In the genomic region with DNA sequence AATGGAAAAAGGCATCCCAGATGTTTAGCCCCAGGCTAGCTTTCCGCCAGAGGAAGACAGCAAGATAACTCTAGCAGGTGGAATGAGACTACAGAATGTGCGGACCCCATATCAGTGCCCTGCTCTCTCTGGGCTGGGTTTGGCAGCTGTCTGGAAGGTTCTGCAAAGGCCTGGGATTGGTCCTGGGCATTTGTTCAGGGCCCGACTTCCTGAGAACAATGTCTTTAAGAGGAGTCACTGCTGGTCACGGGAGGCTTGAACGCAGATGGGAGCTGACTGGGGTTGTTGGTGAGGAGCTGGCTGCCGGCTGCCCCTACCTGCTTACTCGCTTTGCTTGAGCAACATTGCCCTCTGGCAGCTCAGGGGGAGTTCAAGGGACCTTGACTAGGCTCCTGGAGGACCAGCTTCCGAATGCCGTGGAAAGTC, we compare ENCODE assay signal across 10 cellular contexts.
DNase-seq lines count a peak whose midpoint lies in the region; ATAC-seq and TF ChIP-seq lines count a peak whose summit lies in the region.
"Had no signal": no experiment of that assay in that cellular context is flagged by ENCODE, and none has a peak within 500 bp of the region (broad histone marks: within the 10 kb centered on the region; RNA-seq: fewer than 3 reads in every experiment).

No MANE protein-coding gene starts in this region.

- CTCF ChIA-PET in Panc1 (lab: Charles Lee): interaction anchor here (0.6 to 1.5 kb wide), 3 partner anchors 27 to 110 kb away, joined by 3 to 14 read pairs (median 5); no protein-coding TSS in a partner anchor

- H3K27me3 ChIP-seq in BLaER1: no peaks in the 10 kb centered on the region
- no peaks in the 10 kb centered on the region for H3K27me3 ChIP-seq in Panc1 (ENCODE audit: control insufficient read depth, insufficient read depth, low read length)

- intact Hi-C loops in Panc1 (cut with micrococcal nuclease; ENCODE audit: unreplicated experiment): no loop called here

- DNase-seq in Panc1 (ENCODE audit: low read depth, low spot score) (no peak), omental fat pad (ENCODE audit: low spot score) (no peak), NCI-H2196 (lab: John Stamatoyannopoulos, UW; ENCODE audit: unreplicated experiment) (no peak)
- DNase-seq in stimulated activated CD4-positive, alpha-beta T cell treated with anti-CD3 and anti-CD28 coated beads, Interleukin-2, amount 100 ng/mL, for 48 hours: no peak
- no peak for DNase-seq in activated CD8-positive, alpha-beta memory T cell treated with anti-CD3 and anti-CD28 coated beads, Interleukin-2, amount 50 U/mL, for 4 hours
- DNase-seq: naive thymus-derived CD4-positive, alpha-beta T cell; NCI-H748 treated with DMSO at 0.1 percent for 48 hours had no signal

- ATAC-seq in Panc1: peak; percentile 67
- peak; percentile 7 for ATAC-seq in esophagus mucosa
- ATAC-seq in omental fat pad (ENCODE audit: low FRiP score): peak; percentile 50
- ATAC-seq in GM19395 (IDR thresholded peaks at IDR 0.05; ENCODE audit: unreplicated experiment): no peak

- H3K9me3 ChIP-seq in BLaER1 (peaks cover 4% of the 10 kb centered on the region), Panc1 (ENCODE audit: control insufficient read depth, insufficient read depth, low read depth, low read length) (peaks cover 3% of the 10 kb centered on the region; the same call in 1 of the 2 replicates)

- POLR2A ChIA-PET in Panc1 (lab: Charles Lee): interaction anchor here (0.7 kb wide), 1 partner anchor 9 kb away, joined by 8 read pairs; no protein-coding TSS in a partner anchor

- H3K4me1 ChIP-seq in BLaER1 (peaks cover 39% of the 10 kb centered on the region), Panc1 (ENCODE audit: control insufficient read depth, insufficient read depth, low read length) (peaks cover 69% of the 10 kb centered on the region)

- no peaks in the 10 kb centered on the region for H3K36me3 ChIP-seq in BLaER1
- H3K36me3 ChIP-seq in Panc1 (ENCODE audit: control insufficient read depth, insufficient read depth, low read length): no peaks in the 10 kb centered on the region; the same call in 1 of the 2 replicates

- BruUV-seq in Panc1 (replicated peaks; lab: Mats Ljungman, UMichigan): no TSS peak

- H4K20me1 ChIP-seq in BLaER1: no peaks in the 10 kb centered on the region

- no peak overlapping the region for H3K9ac ChIP-seq in BLaER1

- H3K27ac ChIP-seq in BLaER1: peak overlapping the region; percentile 54; the same call in 1 of the 2 replicates
- peak overlapping the region; percentile 93 for H3K27ac ChIP-seq in Panc1 (ENCODE audit: low read length)

- peak overlapping the region; percentile 78 for H3K4me2 ChIP-seq in BLaER1

- in situ Hi-C loops in Panc1 (cut with HindIII; ENCODE audit: low pct_unique_long_range_greater_than_20kb, low sequenced_read_pairs): no loop called here

- H3K4me3 ChIP-seq in BLaER1 (no peak overlapping the region), Panc1 (ENCODE audit: low read depth in 2 of 2, low read length in 2 of 2) (peak overlapping the region in 1 of 2 experiments; percentile 41; a peak in 2 of 4 replicates)

- TF ChIP-seq CTCF in Panc1 (IDR thresholded peaks at IDR 0.05): no peak; the same call in 1 of the 2 replicates
- no peak for TF ChIP-seq CTCF in omental fat pad (IDR thresholded peaks at IDR 0.05)
